Comparison of ENCODE assay signal across 8 cellular contexts in the genomic region with DNA sequence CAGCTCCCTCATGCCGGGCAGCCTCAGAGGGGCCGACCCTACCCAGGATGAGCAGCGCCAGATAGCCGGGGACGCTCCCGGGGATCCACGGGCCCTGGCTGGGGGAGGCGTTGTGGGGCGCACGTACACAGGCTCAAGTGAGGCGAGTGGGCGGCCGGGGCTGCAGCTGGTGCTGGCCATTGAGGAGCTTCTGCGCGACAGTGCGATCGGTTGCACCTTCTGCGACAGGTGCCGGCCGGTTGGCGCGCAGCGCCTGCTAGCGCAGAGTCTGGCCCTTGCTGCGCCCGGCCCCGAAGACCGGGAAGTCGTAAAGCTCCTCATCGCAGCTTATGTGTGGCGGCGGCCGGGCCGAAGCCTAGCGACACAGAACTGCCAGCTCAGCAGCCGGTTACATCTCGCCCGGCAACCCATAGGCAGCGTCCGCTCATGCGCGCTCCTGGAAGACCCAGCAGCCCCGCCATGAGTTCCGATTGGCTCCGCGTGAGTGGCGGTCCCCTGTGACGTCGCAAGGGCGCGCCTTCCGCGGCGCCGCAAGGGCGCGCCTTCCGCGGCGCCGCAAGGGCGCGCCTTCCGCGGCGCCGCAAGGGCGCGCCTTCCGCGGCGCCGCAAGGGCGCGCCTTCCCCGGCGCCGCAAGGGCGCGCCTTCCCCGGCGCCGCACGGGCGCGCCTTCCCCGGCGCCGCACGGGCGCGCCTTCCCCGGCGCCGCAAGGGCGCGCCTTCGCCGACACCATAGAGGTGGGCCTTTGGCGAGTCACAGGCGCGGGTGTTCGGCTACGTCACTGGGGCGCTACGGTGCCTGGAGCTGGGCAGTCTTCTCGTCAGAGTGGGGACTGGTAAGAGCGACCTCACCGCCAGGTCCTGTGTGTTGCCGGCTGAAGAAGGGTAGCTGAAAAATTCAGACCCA.
A peak's percentile ranks its signal among the peaks of the same experiment; 100 is the strongest.
DNase-seq lines count a peak whose midpoint lies in the region; ATAC-seq and TF ChIP-seq lines count a peak whose summit lies in the region.
"Not testable (repeated sequence)": the region's sequence is repeated elsewhere in the genome, so short reads cannot be mapped to it uniquely, and the experiment has no call there.

No MANE protein-coding gene starts in this region.

- H3K27me3 ChIP-seq in right lobe of liver, result not testable (repeated sequence)

- TF ChIP-seq CTCF in right lobe of liver (IDR thresholded peaks at IDR 0.05), result peak in 2 of 4 donors; percentile 5 to 23

- DNase-seq in CD1c-positive myeloid dendritic cell (ENCODE audit: extremely low spot score) (peak; percentile 97), NCI-H524 treated with DMSO at 0.1 percent for 48 hours (lab: John Stamatoyannopoulos, UW) (peak; percentile 4), right lobe of liver (peak; percentile 94 to 97 (median 97))
- DNase-seq in activated CD4-positive, alpha-beta T cell treated with anti-CD3 and anti-CD28 coated beads, Interleukin-2, amount 10 ng/mL, durations not matched to agents 24 days and 14 days, result peak; percentile 98
- DNase-seq in stimulated activated CD4-positive, alpha-beta T cell treated with anti-CD3 and anti-CD28 coated beads, Interleukin-4, amount 100 ng/mL, for 24 hours, result peak; percentile 95

- not testable (repeated sequence) for H3K4me1 Mint-ChIP-seq in activated CD4-positive, alpha-beta T cell treated with anti-CD3 and anti-CD28 coated beads, Interleukin-2, amount 10 ng/mL, durations not matched to agents 24 days and 14 days

- TF ChIP-seq POLR2A in right lobe of liver (IDR thresholded peaks at IDR 0.05), result peak; percentile 34

- H3K36me3 ChIP-seq in right lobe of liver, result not testable (repeated sequence)

- not testable (repeated sequence) for H3K9me3 ChIP-seq in right lobe of liver

- not testable (repeated sequence) for H3K4me1 ChIP-seq in right lobe of liver

- H3K4me3 ChIP-seq in right lobe of liver, result peak overlapping the region; percentile 69 to 78 (median 75)

- peak; percentile 94 for ATAC-seq in GM19351 (IDR thresholded peaks at IDR 0.05; ENCODE audit: unreplicated experiment)
- ATAC-seq in HG03442 (IDR thresholded peaks at IDR 0.05; ENCODE audit: unreplicated experiment), result peak; percentile 97
- ATAC-seq in right lobe of liver, result peak; percentile 100

- not testable (repeated sequence) for H3K27me3 Mint-ChIP-seq in activated CD4-positive, alpha-beta T cell treated with anti-CD3 and anti-CD28 coated beads, Interleukin-2, amount 10 ng/mL, durations not matched to agents 24 days and 14 days

- peak overlapping the region; percentile 98 for H3K4me3 Mint-ChIP-seq in activated CD4-positive, alpha-beta T cell treated with anti-CD3 and anti-CD28 coated beads, Interleukin-2, amount 10 ng/mL, durations not matched to agents 24 days and 14 days

- WGBS in right lobe of liver (ENCODE audit: insufficient coverage, low coverage, low lambda C conversion rate, missing lambda C conversion rate), result no CpG with 5 or more reads among the region's 110 CpGs

- not testable (repeated sequence) for H3K36me3 Mint-ChIP-seq in activated CD4-positive, alpha-beta T cell treated with anti-CD3 and anti-CD28 coated beads, Interleukin-2, amount 10 ng/mL, durations not matched to agents 24 days and 14 days (ENCODE audit: low read depth)

- intact Hi-C loops in activated CD4-positive, alpha-beta T cell treated with anti-CD3 and anti-CD28 coated beads, Interleukin-2, amount 10 ng/mL, durations not matched to agents 24 days and 14 days (cut with micrococcal nuclease), result loop anchor here (1.0 to 2.0 kb wide), 3 partner anchors 308 to 546 kb away; a partner anchor contains a TSS
- intact Hi-C loops in right lobe of liver (cut with DNase I), result not testable (repeated sequence)

- peak overlapping the region; percentile 94 for H3K27ac ChIP-seq in cingulate gyrus (ENCODE audit: low read depth, low read length)
- peak overlapping the region; percentile 77 to 90 (median 79) for H3K27ac ChIP-seq in right lobe of liver

- H3K9me3 Mint-ChIP-seq in activated CD4-positive, alpha-beta T cell treated with anti-CD3 and anti-CD28 coated beads, Interleukin-2, amount 10 ng/mL, durations not matched to agents 24 days and 14 days, result not testable (repeated sequence)

- H3K27ac Mint-ChIP-seq in activated CD4-positive, alpha-beta T cell treated with anti-CD3 and anti-CD28 coated beads, Interleukin-2, amount 10 ng/mL, durations not matched to agents 24 days and 14 days, result peak overlapping the region; percentile 99

Comparison
In these comparisons a context has a peak if more than half of its experiments do, and no peak if none do; other contexts are left out.
1. Peak in every context shown above with its lines: DNase-seq, ATAC-seq, H3K4me3 ChIP-seq and H3K27ac ChIP-seq.
2. DNase-seq: peak in every context shown above with its lines; median percentile 98 in activated CD4-positive, alpha-beta T cell treated with anti-CD3 and anti-CD28 coated beads, Interleukin-2, amount 10 ng/mL, durations not matched to agents 24 days and 14 days; 97 in CD1c-positive myeloid dendritic cell; 97 in right lobe of liver; 95 in stimulated activated CD4-positive, alpha-beta T cell treated with anti-CD3 and anti-CD28 coated beads, Interleukin-4, amount 100 ng/mL, for 24 hours; 4 in NCI-H524 treated with DMSO at 0.1 percent for 48 hours.